ENCODE assay signal across 1 cellular context in the genomic region with DNA sequence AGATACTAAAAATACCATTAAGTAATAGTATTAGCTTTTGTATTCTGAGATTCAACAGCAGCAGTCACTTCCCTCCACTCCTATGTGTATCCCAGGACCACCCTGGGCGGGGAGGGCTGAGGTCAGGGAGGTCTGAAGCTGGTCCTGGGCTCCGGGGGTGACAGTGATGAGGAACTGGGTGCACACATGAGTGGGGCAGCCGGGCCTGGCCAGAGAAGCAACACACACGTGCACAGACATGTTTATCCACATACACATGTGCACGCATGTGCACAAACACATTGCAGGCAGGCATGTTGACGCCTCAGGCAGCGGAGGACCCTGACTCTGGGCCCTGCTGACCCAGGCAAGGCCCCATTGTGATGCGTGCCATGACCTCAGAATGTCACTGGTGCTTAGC. TPM values are rescaled to one million over a fixed set of nuclear protein-coding genes. Genes with fewer than 3 reads are reported as not detected.
"Had no signal": no experiment of that assay in that cellular context is flagged by ENCODE, and none has a peak within 500 bp of the region (broad histone marks: within the 10 kb centered on the region; RNA-seq: fewer than 3 reads in every experiment).

No MANE protein-coding gene starts in this region.

RNA-seq across cellular contexts. Expression of gene USP6, which starts 12.6 kb away (rescaled TPM):
- total RNA-seq: dermis blood vessel endothelial cell had no signal
